ENCODE assay signal across 1 cellular context in genomic region chr4:184969610-184970009, GRCh38.
TF ChIP-seq lines count a peak whose summit lies in the region.

No MANE protein-coding gene starts in this region.

TF ChIP-seq in IMR-90, 13 proteins besides CTCF, POLR2A, EP300 and RAD21 (continued from another document):
- TF ChIP-seq USF2 (IDR thresholded peaks at IDR 0.05; ENCODE audit: low read depth, low read length) (no peak), MXI1 (IDR thresholded peaks at IDR 0.05; ENCODE audit: borderline replicate concordance, low read depth, low read length) (no peak)
